In the genomic region with DNA sequence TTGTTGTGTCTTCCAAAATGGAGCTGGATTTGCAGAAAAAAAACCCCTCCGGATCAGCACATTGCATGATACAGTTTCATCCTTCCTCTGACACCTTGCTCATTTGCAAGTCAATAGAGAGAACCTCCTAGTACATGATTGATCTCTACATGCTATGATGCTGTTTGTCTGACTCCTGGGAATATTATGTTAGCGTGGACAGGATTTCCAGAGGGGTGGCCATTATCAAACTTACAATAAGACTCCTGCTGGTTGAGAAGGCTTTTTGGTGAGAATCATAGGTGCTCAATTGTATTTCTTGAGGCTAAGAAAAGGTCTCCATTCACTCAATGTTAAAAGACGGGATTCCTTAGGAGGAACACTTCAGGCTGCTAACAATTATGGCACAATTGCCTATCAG, we compare ENCODE assay signal across 17 cellular contexts.
DNase-seq lines count a peak whose midpoint lies in the region; ATAC-seq and TF ChIP-seq lines count a peak whose summit lies in the region.
"Had no signal": no experiment of that assay in that cellular context is flagged by ENCODE, and none has a peak within 500 bp of the region (broad histone marks: within the 10 kb centered on the region; RNA-seq: fewer than 3 reads in every experiment).

No MANE protein-coding gene starts in this region.

- no peaks in the 10 kb centered on the region for H3K9me3 ChIP-seq in subcutaneous abdominal adipose tissue (ENCODE audit: control insufficient read depth in 5 of 5, low read length in 5 of 5)

- ATAC-seq in HG02610 (IDR thresholded peaks at IDR 0.05; ENCODE audit: unreplicated experiment), result no peak
- ATAC-seq: HCT116 had no signal

- peak overlapping the region in 1 of 2 donors; percentile 10 for H3K4me3 Mint-ChIP-seq in CD14-positive monocyte
- no peak overlapping the region for H3K4me3 Mint-ChIP-seq in glutamatergic neuron (ENCODE audit: unreplicated experiment)
- H3K4me3 Mint-ChIP-seq: CD4-positive, CD25-positive, alpha-beta regulatory T cell had no signal

- DNase-seq in CD14-positive monocyte (ENCODE audit: low spot score) (no peak), HL-60 (ENCODE audit: low read depth in 1 of 2, low spot score in 1 of 2) (no peak), glutamatergic neuron (no peak), UCSD-AML1 (lab: John Stamatoyannopoulos, UW; ENCODE audit: unreplicated experiment) (no peak), NCI-H524 (lab: John Stamatoyannopoulos, UW) (no peak)
- DNase-seq: CD4-positive, CD25-positive, alpha-beta regulatory T cell; DMS 273 treated with DMSO at 0.1 percent for 48 hours; DMS79 treated with DMSO at 0.1 percent for 48 hours; GOT3; NCI-H1092; NCI-H1436; NCI-H187 treated with DMSO at 0.1 percent for 48 hours; NCI-H2107; NCI-H748 treated with DMSO at 0.1 percent for 48 hours had no signal

- peak overlapping the region in 1 of 5 donors; percentile 6 for H3K9ac ChIP-seq in subcutaneous abdominal adipose tissue (ENCODE audit: low read length in 5 of 5)

- intact Hi-C loops in CD14-positive monocyte (cut with micrococcal nuclease), result no loop called here

- H3K36me3 ChIP-seq in subcutaneous abdominal adipose tissue (ENCODE audit: control insufficient read depth in 5 of 5, insufficient read depth in 5 of 5, low read length in 5 of 5), result no peaks in the 10 kb centered on the region

- peaks cover 0 to 44% (median 28%) of the 10 kb centered on the region in 5 donors for H3K4me1 ChIP-seq in subcutaneous abdominal adipose tissue (ENCODE audit: control insufficient read depth in 5 of 5, insufficient read depth in 5 of 5, low read length in 5 of 5)

- TF ChIP-seq CTCF in CD14-positive monocyte (IDR thresholded peaks at IDR 0.05) (no peak), HL-60 (IDR thresholded peaks at IDR 0.05; ENCODE audit: insufficient read depth, low read length) (no peak), glutamatergic neuron (IDR thresholded peaks at IDR 0.05; ENCODE audit: partially characterized antibody, unreplicated experiment) (no peak)

- H3K9me3 Mint-ChIP-seq in CD14-positive monocyte, result peaks cover 0 to 6% (median 1%) of the 10 kb centered on the region in 7 donors
- H3K9me3 Mint-ChIP-seq in glutamatergic neuron (ENCODE audit: unreplicated experiment), result no peaks in the 10 kb centered on the region
- H3K9me3 Mint-ChIP-seq: CD4-positive, CD25-positive, alpha-beta regulatory T cell had no signal

- H3K27me3 ChIP-seq in HL-60 (ENCODE audit: insufficient read depth, poor library complexity, severe bottlenecking) (no peaks in the 10 kb centered on the region), subcutaneous abdominal adipose tissue (ENCODE audit: control insufficient read depth in 5 of 5, insufficient read depth in 4 of 5, low read length in 5 of 5) (no peaks in the 10 kb centered on the region)

- H3K36me3 Mint-ChIP-seq in CD14-positive monocyte, result no peaks in the 10 kb centered on the region
- H3K36me3 Mint-ChIP-seq in glutamatergic neuron (ENCODE audit: unreplicated experiment), result no peaks in the 10 kb centered on the region
- H3K36me3 Mint-ChIP-seq: CD4-positive, CD25-positive, alpha-beta regulatory T cell had no signal

- H3K4me3 ChIP-seq in HL-60 (replicated peaks; ENCODE audit: insufficient read depth, low read length) (no peak overlapping the region), subcutaneous abdominal adipose tissue (ENCODE audit: low read depth in 1 of 5, low read length in 5 of 5) (no peak overlapping the region)

- peaks cover 53% of the 10 kb centered on the region for H3K4me1 Mint-ChIP-seq in CD14-positive monocyte
- peaks cover 10% of the 10 kb centered on the region for H3K4me1 Mint-ChIP-seq in glutamatergic neuron (ENCODE audit: low read depth, unreplicated experiment)
- H3K4me1 Mint-ChIP-seq: CD4-positive, CD25-positive, alpha-beta regulatory T cell had no signal

- H3K27ac Mint-ChIP-seq in CD14-positive monocyte (peak overlapping the region in 5 of 7 donors; percentile 15 to 85 (median 71)), glutamatergic neuron (ENCODE audit: unreplicated experiment) (peak overlapping the region; percentile 40)
- H3K27ac Mint-ChIP-seq: CD4-positive, CD25-positive, alpha-beta regulatory T cell had no signal

- H3K27ac ChIP-seq in HL-60 (replicated peaks), result 0 out of 2 replicates have a peak overlapping the region, but pooled peaks have one; percentile 7
- H3K27ac ChIP-seq in subcutaneous abdominal adipose tissue (ENCODE audit: low read depth, low read length), result peak overlapping the region; percentile 78

- no peaks in the 10 kb centered on the region for H3K27me3 Mint-ChIP-seq in CD14-positive monocyte (ENCODE audit: low read depth in 3 of 3)
- H3K27me3 Mint-ChIP-seq in glutamatergic neuron (ENCODE audit: unreplicated experiment), result peaks cover 1% of the 10 kb centered on the region
